1 cellular context compared by ENCODE assay signal in the genomic region with DNA sequence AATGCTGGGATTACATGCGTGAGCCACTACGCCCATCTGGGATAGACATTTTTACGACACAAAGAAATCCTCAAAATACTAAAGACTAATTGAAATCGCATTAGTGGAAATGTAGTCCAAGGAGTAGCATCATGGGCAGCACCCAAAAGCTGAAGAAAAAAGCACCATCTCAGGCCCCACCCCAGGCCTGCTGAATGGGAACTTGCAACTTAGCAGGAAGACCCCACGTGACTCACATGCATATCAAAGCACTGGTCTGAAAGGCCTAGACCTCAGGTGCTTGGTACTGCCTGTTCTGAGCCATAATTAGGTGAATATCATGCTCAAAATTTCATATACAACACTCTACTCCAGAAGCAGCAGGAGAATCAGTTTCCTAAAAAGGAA.
TF ChIP-seq lines count a peak whose summit lies in the region.

No MANE protein-coding gene starts in this region.

TF ChIP-seq in GM23338, 12 proteins besides CTCF, POLR2A, EP300 and RAD21 (continued from another document):
- TF ChIP-seq, protein P1, sequence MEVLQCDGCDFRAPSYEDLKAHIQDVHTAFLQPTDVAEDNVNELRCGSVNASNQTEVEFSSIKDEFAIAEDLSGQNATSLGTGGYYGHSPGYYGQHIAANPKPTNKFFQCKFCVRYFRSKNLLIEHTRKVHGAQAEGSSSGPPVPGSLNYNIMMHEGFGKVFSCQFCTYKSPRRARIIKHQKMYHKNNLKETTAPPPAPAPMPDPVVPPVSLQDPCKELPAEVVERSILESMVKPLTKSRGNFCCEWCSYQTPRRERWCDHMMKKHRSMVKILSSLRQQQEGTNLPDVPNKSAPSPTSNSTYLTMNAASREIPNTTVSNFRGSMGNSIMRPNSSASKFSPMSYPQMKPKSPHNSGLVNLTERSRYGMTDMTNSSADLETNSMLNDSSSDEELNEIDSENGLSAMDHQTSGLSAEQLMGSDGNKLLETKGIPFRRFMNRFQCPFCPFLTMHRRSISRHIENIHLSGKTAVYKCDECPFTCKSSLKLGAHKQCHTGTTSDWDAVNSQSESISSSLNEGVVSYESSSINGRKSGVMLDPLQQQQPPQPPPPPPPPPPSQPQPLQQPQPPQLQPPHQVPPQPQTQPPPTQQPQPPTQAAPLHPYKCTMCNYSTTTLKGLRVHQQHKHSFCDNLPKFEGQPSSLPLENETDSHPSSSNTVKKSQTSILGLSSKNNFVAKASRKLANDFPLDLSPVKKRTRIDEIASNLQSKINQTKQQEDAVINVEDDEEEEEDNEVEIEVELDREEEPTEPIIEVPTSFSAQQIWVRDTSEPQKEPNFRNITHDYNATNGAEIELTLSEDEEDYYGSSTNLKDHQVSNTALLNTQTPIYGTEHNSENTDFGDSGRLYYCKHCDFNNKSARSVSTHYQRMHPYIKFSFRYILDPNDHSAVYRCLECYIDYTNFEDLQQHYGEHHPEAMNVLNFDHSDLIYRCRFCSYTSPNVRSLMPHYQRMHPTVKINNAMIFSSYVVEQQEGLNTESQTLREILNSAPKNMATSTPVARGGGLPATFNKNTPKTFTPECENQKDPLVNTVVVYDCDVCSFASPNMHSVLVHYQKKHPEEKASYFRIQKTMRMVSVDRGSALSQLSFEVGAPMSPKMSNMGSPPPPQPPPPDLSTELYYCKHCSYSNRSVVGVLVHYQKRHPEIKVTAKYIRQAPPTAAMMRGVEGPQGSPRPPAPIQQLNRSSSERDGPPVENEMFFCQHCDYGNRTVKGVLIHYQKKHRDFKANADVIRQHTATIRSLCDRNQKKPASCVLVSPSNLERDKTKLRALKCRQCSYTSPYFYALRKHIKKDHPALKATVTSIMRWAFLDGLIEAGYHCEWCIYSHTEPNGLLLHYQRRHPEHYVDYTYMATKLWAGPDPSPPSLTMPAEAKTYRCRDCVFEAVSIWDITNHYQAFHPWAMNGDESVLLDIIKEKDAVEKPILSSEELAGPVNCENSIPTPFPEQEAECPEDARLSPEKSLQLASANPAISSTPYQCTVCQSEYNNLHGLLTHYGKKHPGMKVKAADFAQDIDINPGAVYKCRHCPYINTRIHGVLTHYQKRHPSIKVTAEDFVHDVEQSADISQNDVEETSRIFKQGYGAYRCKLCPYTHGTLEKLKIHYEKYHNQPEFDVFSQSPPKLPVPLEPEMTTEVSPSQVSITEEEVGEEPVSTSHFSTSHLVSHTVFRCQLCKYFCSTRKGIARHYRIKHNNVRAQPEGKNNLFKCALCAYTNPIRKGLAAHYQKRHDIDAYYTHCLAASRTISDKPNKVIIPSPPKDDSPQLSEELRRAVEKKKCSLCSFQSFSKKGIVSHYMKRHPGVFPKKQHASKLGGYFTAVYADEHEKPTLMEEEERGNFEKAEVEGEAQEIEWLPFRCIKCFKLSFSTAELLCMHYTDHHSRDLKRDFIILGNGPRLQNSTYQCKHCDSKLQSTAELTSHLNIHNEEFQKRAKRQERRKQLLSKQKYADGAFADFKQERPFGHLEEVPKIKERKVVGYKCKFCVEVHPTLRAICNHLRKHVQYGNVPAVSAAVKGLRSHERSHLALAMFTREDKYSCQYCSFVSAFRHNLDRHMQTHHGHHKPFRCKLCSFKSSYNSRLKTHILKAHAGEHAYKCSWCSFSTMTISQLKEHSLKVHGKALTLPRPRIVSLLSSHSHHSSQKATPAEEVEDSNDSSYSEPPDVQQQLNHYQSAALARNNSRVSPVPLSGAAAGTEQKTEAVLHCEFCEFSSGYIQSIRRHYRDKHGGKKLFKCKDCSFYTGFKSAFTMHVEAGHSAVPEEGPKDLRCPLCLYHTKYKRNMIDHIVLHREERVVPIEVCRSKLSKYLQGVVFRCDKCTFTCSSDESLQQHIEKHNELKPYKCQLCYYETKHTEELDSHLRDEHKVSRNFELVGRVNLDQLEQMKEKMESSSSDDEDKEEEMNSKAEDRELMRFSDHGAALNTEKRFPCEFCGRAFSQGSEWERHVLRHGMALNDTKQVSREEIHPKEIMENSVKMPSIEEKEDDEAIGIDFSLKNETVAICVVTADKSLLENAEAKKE (CRISPR knock-in tag; IDR thresholded peaks at IDR 0.05), result no peak
